In genomic region chr7:90928700-90929424, GRCh38 we compare ENCODE assay signal across 8 cellular contexts.
DNase-seq lines count a peak whose midpoint lies in the region; ATAC-seq, FAIRE-seq and TF ChIP-seq lines count a peak whose summit lies in the region.
"Not testable (repeated sequence)": the region's sequence is repeated elsewhere in the genome, so short reads cannot be mapped to it uniquely, and the experiment has no call there.

No MANE protein-coding gene starts in this region.

- ATAC-seq in activated CD4-positive, alpha-beta T cell treated with anti-CD3 and anti-CD28 coated beads for 36 hours; HepG2: not testable (repeated sequence)

- TF ChIP-seq RAD21 in HepG2 (CRISPR knock-in tag; IDR thresholded peaks at IDR 0.05), result not testable (repeated sequence)

- H3K79me2 ChIP-seq in MM.1S (ENCODE audit: low read length), result peaks cover 46% of the 10 kb centered on the region
- not testable (repeated sequence) for H3K79me2 ChIP-seq in HepG2 (ENCODE audit: insufficient read depth, low read length)

- H3K4me2 ChIP-seq in MM.1S (ENCODE audit: low read depth, low read length); HepG2 (ENCODE audit: low read depth, low read length): not testable (repeated sequence)

- DNase-seq in Caki2 (ENCODE audit: low read depth), result peak; percentile 82
- not testable (repeated sequence) for DNase-seq in GM13977 (ENCODE audit: low spot score); type B pancreatic cell (ENCODE audit: extremely low spot score, unreplicated experiment)
- DNase-seq in MM.1S, result peak; percentile 59
- DNase-seq in NCI-H510A treated with DMSO at 0.1 percent for 48 hours (lab: John Stamatoyannopoulos, UW), result peak; percentile 21
- peak; percentile 13 for DNase-seq in RKO (ENCODE audit: low spot score)
- DNase-seq in activated CD4-positive, alpha-beta T cell treated with anti-CD3 and anti-CD28 coated beads for 36 hours, result peak; percentile 10
- peak; percentile 29 for DNase-seq in HepG2 (ENCODE audit: low spot score)

- H3K4me3 ChIP-seq in MM.1S (ENCODE audit: low read length); HepG2 (replicated peaks in 1 of 3; ENCODE audit: insufficient read depth in 1 of 3, low read depth in 2 of 3, low read length in 3 of 3): not testable (repeated sequence)

- H3K36me3 ChIP-seq in MM.1S (replicated peaks; ENCODE audit: insufficient read depth, low read length); HepG2 (replicated peaks in 1 of 2; ENCODE audit: control insufficient read depth in 1 of 2, insufficient read depth in 2 of 2, low read length in 2 of 2): not testable (repeated sequence)

- POLR2A ChIA-PET in activated CD4-positive, alpha-beta T cell treated with anti-CD3 and anti-CD28 coated beads for 36 hours (lab: Charles Lee); HepG2 (lab: Yijun Ruan, JAX): not testable (repeated sequence)

- not testable (repeated sequence) for H4K20me1 ChIP-seq in MM.1S (ENCODE audit: insufficient read depth, low read length); HepG2 (ENCODE audit: insufficient read depth, low read length)

- not testable (repeated sequence) for H3K27me3 ChIP-seq in MM.1S (replicated peaks; ENCODE audit: insufficient read depth, low read length); HepG2 (ENCODE audit: control insufficient read depth in 1 of 2, insufficient read depth in 2 of 2, low read length in 2 of 2)

- H3K36me3 Mint-ChIP-seq in activated CD4-positive, alpha-beta T cell treated with anti-CD3 and anti-CD28 coated beads for 36 hours (ENCODE audit: low read depth); type B pancreatic cell: not testable (repeated sequence)

- not testable (repeated sequence) for TF ChIP-seq EP300 in HepG2 (IDR thresholded peaks at IDR 0.05; ENCODE audit: low read depth in 2 of 2, low read length in 2 of 2); HepG2 (CRISPR knock-in tag; IDR thresholded peaks at IDR 0.05; ENCODE audit: borderline replicate concordance)

- not testable (repeated sequence) for H3K27me3 Mint-ChIP-seq in activated CD4-positive, alpha-beta T cell treated with anti-CD3 and anti-CD28 coated beads for 36 hours; type B pancreatic cell

- peaks cover 41% of the 10 kb centered on the region for H3K4me1 ChIP-seq in MM.1S (ENCODE audit: low read length)
- H3K4me1 ChIP-seq in HepG2 (ENCODE audit: insufficient read depth, low read length), result not testable (repeated sequence)

- H3K4me3 Mint-ChIP-seq in activated CD4-positive, alpha-beta T cell treated with anti-CD3 and anti-CD28 coated beads for 36 hours; type B pancreatic cell: not testable (repeated sequence)

- not testable (repeated sequence) for BruUV-seq in HepG2 (replicated peaks; lab: Mats Ljungman, UMichigan)

- H3K27ac ChIP-seq in MM.1S (ENCODE audit: low read length); HepG2 (ENCODE audit: extremely low read length, insufficient read depth, low read length): not testable (repeated sequence)

- not testable (repeated sequence) for H3K9me2 ChIP-seq in MM.1S (replicated peaks; ENCODE audit: insufficient read depth, low read length)

- FAIRE-seq in HepG2 (lab: Jason Lieb, UNC), result not testable (repeated sequence)

- in situ Hi-C loops in Caki2 (cut with HindIII; ENCODE audit: low pct_unique_long_range_greater_than_20kb, low sequenced_read_pairs); GM13977 (cut with MboI; ENCODE audit: low pct_unique_long_range_greater_than_20kb, low sequenced_read_pairs, unreplicated experiment); HepG2 (cut with HindIII; ENCODE audit: extremely low pct_ligation_motif_present, low pct_unique_long_range_greater_than_20kb): not testable (repeated sequence)

- 59% methylated on average over 10 of the region's 13 CpGs for WGBS in HepG2 (ENCODE audit: low lambda C conversion rate)

- not testable (repeated sequence) for H3K9me3 Mint-ChIP-seq in activated CD4-positive, alpha-beta T cell treated with anti-CD3 and anti-CD28 coated beads for 36 hours (ENCODE audit: low read depth); type B pancreatic cell

- H3K9ac ChIP-seq in MM.1S (ENCODE audit: low read length); HepG2 (ENCODE audit: insufficient read depth, low read depth, low read length): not testable (repeated sequence)

- TF ChIP-seq CTCF in GM13977 (IDR thresholded peaks at IDR 0.05; ENCODE audit: extremely low read depth, insufficient read depth, missing control alignments) (peak; percentile 3), HepG2 (CRISPR knock-in tag; IDR thresholded peaks at IDR 0.05) (peak; percentile 22), type B pancreatic cell (conservative IDR thresholded peaks at IDR 0.05) (peak; percentile 29)
- not testable (repeated sequence) for TF ChIP-seq CTCF in MM.1S (IDR thresholded peaks at IDR 0.05; ENCODE audit: low read length)

- not testable (repeated sequence) for H3K4me1 Mint-ChIP-seq in activated CD4-positive, alpha-beta T cell treated with anti-CD3 and anti-CD28 coated beads for 36 hours; type B pancreatic cell (ENCODE audit: unreplicated experiment)

- not testable (repeated sequence) for H2AFZ ChIP-seq in MM.1S (ENCODE audit: low read length); HepG2 (ENCODE audit: low read length)

- intact Hi-C loops in activated CD4-positive, alpha-beta T cell treated with anti-CD3 and anti-CD28 coated beads for 36 hours (cut with DNase I, micrococcal nuclease); HepG2 (cut with micrococcal nuclease; ENCODE audit: unreplicated experiment): not testable (repeated sequence)

- CTCF ChIA-PET in activated CD4-positive, alpha-beta T cell treated with anti-CD3 and anti-CD28 coated beads for 36 hours (lab: Charles Lee), result interaction anchor here (1.4 kb wide), 1 partner anchor 18 kb away, joined by 3 read pairs; no protein-coding TSS in a partner anchor
- CTCF ChIA-PET in HepG2 (lab: Yijun Ruan, JAX; ENCODE audit: low intra/inter-chr PET ratio, low total read pairs), result not testable (repeated sequence)

- not testable (repeated sequence) for TF ChIP-seq POLR2A in HepG2 (IDR thresholded peaks at IDR 0.05; ENCODE audit: insufficient read depth in 1 of 2, low read depth in 2 of 2, low read length in 2 of 2)

- not testable (repeated sequence) for H3K27ac Mint-ChIP-seq in activated CD4-positive, alpha-beta T cell treated with anti-CD3 and anti-CD28 coated beads for 36 hours; type B pancreatic cell

- peaks cover 38% of the 10 kb centered on the region for H3F3A ChIP-seq in MM.1S (ENCODE audit: insufficient read depth, low read length)

- not testable (repeated sequence) for H3K9me3 ChIP-seq in MM.1S (replicated peaks; ENCODE audit: insufficient read depth, low read length); HepG2 (ENCODE audit: low read length)

TF ChIP-seq in HepG2, 621 proteins besides CTCF, POLR2A, EP300 and RAD21:
- 0 out of 2 replicates have a peak, but pooled peaks have one; percentile 12 for TF ChIP-seq FOXA3 (CRISPR knock-in tag; IDR thresholded peaks at IDR 0.05)
- TF ChIP-seq FOXA1 (IDR thresholded peaks at IDR 0.05), result not testable (repeated sequence)
- peak; percentile 65 for TF ChIP-seq FOXA1 (CRISPR knock-in tag; IDR thresholded peaks at IDR 0.05)
- peak; percentile 16 for TF ChIP-seq YY1 (IDR thresholded peaks at IDR 0.05; ENCODE audit: insufficient read depth, insufficient replicate concordance, low read depth, low read length)
